Comparison of ENCODE assay signal across 9 cellular contexts in genomic region chr13:25114220-25114619, GRCh38. TPM values are rescaled to one million over a fixed set of nuclear protein-coding genes. Genes with fewer than 3 reads are reported as not detected.
DNase-seq lines count a peak whose midpoint lies in the region; ATAC-seq and TF ChIP-seq lines count a peak whose summit lies in the region.
"Had no signal": no experiment of that assay in that cellular context is flagged by ENCODE, and none has a peak within 500 bp of the region (broad histone marks: within the 10 kb centered on the region; RNA-seq: fewer than 3 reads in every experiment).

No MANE protein-coding gene starts in this region.

- H3K36me3 ChIP-seq in WERI-Rb-1 (no peaks in the 10 kb centered on the region), kidney epithelial cell (ENCODE audit: control insufficient read depth, insufficient read depth, low read length) (no peaks in the 10 kb centered on the region)

- no peak overlapping the region for H3K27ac ChIP-seq in WERI-Rb-1

- no peaks in the 10 kb centered on the region for H3K36me3 Mint-ChIP-seq in central memory CD8-positive, alpha-beta T cell (ENCODE audit: insufficient read depth)

- H3K9me3 Mint-ChIP-seq in central memory CD8-positive, alpha-beta T cell, result no peaks in the 10 kb centered on the region

- H3K27me3 ChIP-seq in WERI-Rb-1 (ENCODE audit: insufficient read depth, low read depth, severe bottlenecking) (no peaks in the 10 kb centered on the region), kidney epithelial cell (ENCODE audit: control insufficient read depth, insufficient read depth, low read length) (no peaks in the 10 kb centered on the region)

- peak; percentile 83 for ATAC-seq in HG02884 (IDR thresholded peaks at IDR 0.05; ENCODE audit: unreplicated experiment)
- ATAC-seq in central memory CD8-positive, alpha-beta T cell (replicated peaks; ENCODE audit: extremely low read depth, poor library complexity, severe bottlenecking), result no peak

- peak; percentile 46 to 84 (median 66) for DNase-seq in NCI-H1417 (lab: John Stamatoyannopoulos, UW)
- no peak for DNase-seq in NCI-H1417 treated with DMSO at 0.1 percent for 48 hours (lab: John Stamatoyannopoulos, UW)
- DNase-seq in NCI-H2196 treated with DMSO at 0.1 percent for 48 hours (lab: John Stamatoyannopoulos, UW; ENCODE audit: unreplicated experiment), result peak; percentile 11
- peak; percentile 94 for DNase-seq in WERI-Rb-1
- DNase-seq in central memory CD8-positive, alpha-beta T cell (ENCODE audit: low spot score in 2 of 2), result peak; percentile 22 to 27
- peak; percentile 67 for DNase-seq in kidney epithelial cell (ENCODE audit: low read depth)
- peak; percentile 56 for DNase-seq in stimulated activated CD4-positive, alpha-beta T cell treated with anti-CD3 and anti-CD28 coated beads, Interleukin-2, amount 100 ng/mL, for 48 hours

- TF ChIP-seq CTCF in WERI-Rb-1 (IDR thresholded peaks at IDR 0.05; ENCODE audit: low read depth, low read length) (peak; percentile 98), kidney epithelial cell (IDR thresholded peaks at IDR 0.05; ENCODE audit: insufficient read depth, low read length, poor library complexity, severe bottlenecking) (peak; percentile 96)

- no peaks in the 10 kb centered on the region for H3K4me1 Mint-ChIP-seq in central memory CD8-positive, alpha-beta T cell

- H3K4me3 Mint-ChIP-seq in central memory CD8-positive, alpha-beta T cell, result no peak overlapping the region

- no peak overlapping the region for H3K4me3 ChIP-seq in WERI-Rb-1 (ENCODE audit: low read depth, low read length)
- no peak overlapping the region for H3K4me3 ChIP-seq in kidney epithelial cell (ENCODE audit: low read depth, low read length)
- H3K4me3 ChIP-seq: skin epidermis had no signal

- H3K27ac Mint-ChIP-seq in central memory CD8-positive, alpha-beta T cell (ENCODE audit: low read depth), result no peak overlapping the region

- H3K9me3 ChIP-seq in WERI-Rb-1 (ENCODE audit: severe bottlenecking), result no peaks in the 10 kb centered on the region

- peaks cover 54% of the 10 kb centered on the region for H3K27me3 Mint-ChIP-seq in central memory CD8-positive, alpha-beta T cell

RNA-seq across cellular contexts. Expression of gene PABPC3, which starts 18.3 kb away (rescaled TPM):
- 0.34 and 0.58 TPM in 2 replicates for total RNA-seq in kidney epithelial cell

RNA-seq across cellular contexts. Expression of gene AMER2, which starts 57.9 kb away (rescaled TPM):
- 0.04 and 0.27 TPM in 2 replicates for total RNA-seq in kidney epithelial cell
